Comparison of ENCODE assay signal across 22 cellular contexts in genomic region chr4:20554134-20554533, GRCh38.
"Had no signal": no experiment of that assay in that cellular context is flagged by ENCODE, and none has a peak within 500 bp of the region (broad histone marks: within the 10 kb centered on the region; RNA-seq: fewer than 3 reads in every experiment).

No MANE protein-coding gene starts in this region.

- H3K27ac ChIP-seq: coronary artery, gastrocnemius medialis, left lung, prostate gland, sigmoid colon, suprapubic skin, vagina had no signal

- H3K27me3 Mint-ChIP-seq: stimulated activated naive CD8-positive, alpha-beta T cell treated with anti-CD3 and anti-CD28 coated beads, Interleukin-15, Interleukin-2, amounts not matched to agents 100 ng/mL and 50 ng/mL, for 24 hours had no signal

- DNase-seq: dermis blood vessel endothelial cell; effector memory CD4-positive, alpha-beta T cell; gastrocnemius medialis; head of caudate nucleus; kidney; left cardiac atrium; left lung; naive thymus-derived CD8-positive, alpha-beta T cell; nephron progenitor cell; nucleus accumbens; right cardiac atrium; sigmoid colon; stimulated activated CD4-positive, alpha-beta T cell treated with anti-CD3 and anti-CD28 coated beads, Interleukin-2, amount 100 ng/mL, for 24 hours; stimulated activated CD4-positive, alpha-beta T cell treated with anti-CD3 and anti-CD28 coated beads, Interleukin-4, amount 100 ng/mL, for 24 hours; trophoblast cell had no signal

- H3K4me1 ChIP-seq: gastrocnemius medialis, left lung, prostate gland, sigmoid colon, suprapubic skin, vagina had no signal

- H3K27ac Mint-ChIP-seq: naive thymus-derived CD8-positive, alpha-beta T cell; nephron progenitor cell; stimulated activated effector memory CD8-positive, alpha-beta T cell treated with anti-CD3 and anti-CD28 coated beads, Interleukin-12 subunit alpha, Interleukin-12 subunit beta, amount 100 ng/mL, for 72 hours; stimulated activated naive CD8-positive, alpha-beta T cell treated with anti-CD3 and anti-CD28 coated beads, Interleukin-15, Interleukin-2, amounts not matched to agents 100 ng/mL and 50 ng/mL, for 24 hours had no signal

- ATAC-seq: gastrocnemius medialis; left cardiac atrium; left lung; naive thymus-derived CD8-positive, alpha-beta T cell; right cardiac atrium; stimulated activated effector memory CD8-positive, alpha-beta T cell treated with anti-CD3 and anti-CD28 coated beads, Interleukin-12 subunit alpha, Interleukin-12 subunit beta, amount 100 ng/mL, for 72 hours had no signal

- FAIRE-seq: endothelial cell of umbilical vein, kidney had no signal

- H3K27me3 ChIP-seq: gastrocnemius medialis, left lung, sigmoid colon, suprapubic skin, vagina had no signal

- H3K36me3 ChIP-seq: gastrocnemius medialis, left lung, prostate gland, vagina had no signal

- H3K9me3 ChIP-seq: gastrocnemius medialis, left lung, prostate gland, sigmoid colon, suprapubic skin, vagina had no signal

- H3K4me3 ChIP-seq: coronary artery, gastrocnemius medialis, left lung, prostate gland, sigmoid colon, suprapubic skin, vagina had no signal

- H3K4me1 Mint-ChIP-seq: naive thymus-derived CD8-positive, alpha-beta T cell; nephron progenitor cell; stimulated activated effector memory CD8-positive, alpha-beta T cell treated with anti-CD3 and anti-CD28 coated beads, Interleukin-12 subunit alpha, Interleukin-12 subunit beta, amount 100 ng/mL, for 72 hours had no signal

- H3K9me3 Mint-ChIP-seq: naive thymus-derived CD8-positive, alpha-beta T cell; nephron progenitor cell; stimulated activated naive CD8-positive, alpha-beta T cell treated with anti-CD3 and anti-CD28 coated beads, Interleukin-15, Interleukin-2, amounts not matched to agents 100 ng/mL and 50 ng/mL, for 24 hours had no signal

- H3K36me3 Mint-ChIP-seq: naive thymus-derived CD8-positive, alpha-beta T cell; stimulated activated effector memory CD8-positive, alpha-beta T cell treated with anti-CD3 and anti-CD28 coated beads, Interleukin-12 subunit alpha, Interleukin-12 subunit beta, amount 100 ng/mL, for 72 hours had no signal

- H3K4me3 Mint-ChIP-seq: naive thymus-derived CD8-positive, alpha-beta T cell; nephron progenitor cell; stimulated activated effector memory CD8-positive, alpha-beta T cell treated with anti-CD3 and anti-CD28 coated beads, Interleukin-12 subunit alpha, Interleukin-12 subunit beta, amount 100 ng/mL, for 72 hours; stimulated activated naive CD8-positive, alpha-beta T cell treated with anti-CD3 and anti-CD28 coated beads, Interleukin-15, Interleukin-2, amounts not matched to agents 100 ng/mL and 50 ng/mL, for 24 hours had no signal
